Comparison of ENCODE assay signal across 8 cellular contexts in the genomic region with DNA sequence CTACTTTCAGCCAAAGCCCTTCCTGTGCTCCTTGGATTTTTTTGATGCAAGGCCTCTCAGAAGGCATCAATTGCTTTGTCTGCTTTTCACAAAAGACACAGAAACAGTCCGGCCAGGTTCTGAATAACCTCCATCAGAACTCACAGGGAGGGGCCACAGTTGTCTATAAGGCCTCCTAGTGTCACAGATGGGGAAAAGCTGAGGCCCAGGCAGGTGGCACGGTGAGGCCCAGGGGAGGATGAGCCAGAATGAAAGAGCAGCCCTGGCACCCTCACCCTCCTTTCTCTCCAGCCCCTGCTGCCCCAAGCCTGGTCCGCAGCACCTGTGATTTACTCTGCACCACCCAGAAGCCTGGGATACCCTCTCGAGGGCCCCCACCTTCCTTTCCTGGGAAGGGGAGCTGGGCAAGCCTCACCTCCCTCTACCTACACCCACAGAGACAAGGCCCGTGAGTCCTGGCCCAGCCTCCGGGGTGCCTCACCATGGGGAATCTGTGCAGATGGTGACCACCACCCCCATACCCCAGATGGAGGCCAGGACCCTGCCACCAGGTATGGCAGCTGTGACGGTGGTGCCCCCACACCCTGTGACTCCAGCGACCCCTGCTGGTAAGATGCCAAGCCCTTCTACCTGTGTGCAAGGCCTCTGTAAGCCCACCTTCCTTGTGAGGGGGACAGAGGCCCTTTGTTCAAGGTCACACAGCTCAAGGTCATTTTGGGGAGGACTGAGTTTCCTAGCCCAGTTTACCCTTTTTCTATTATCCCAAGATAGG. TPM values are rescaled to one million over a fixed set of nuclear protein-coding genes. Genes with fewer than 3 reads are reported as not detected.
DNase-seq lines count a peak whose midpoint lies in the region; ATAC-seq and TF ChIP-seq lines count a peak whose summit lies in the region.

No MANE protein-coding gene starts in this region.

- no peaks in the 10 kb centered on the region for H3K36me3 ChIP-seq in heart right ventricle

- TF ChIP-seq CTCF in Calu3 (IDR thresholded peaks at IDR 0.05; ENCODE audit: unreplicated experiment) (peak; percentile 54), heart right ventricle (IDR thresholded peaks at IDR 0.05) (peak in 8 of 9 donors; percentile 11 to 57 (median 43))

- peaks cover 0 to 6% (median 0%) of the 10 kb centered on the region in 7 donors for H3K27me3 ChIP-seq in heart right ventricle

- WGBS in heart right ventricle, 2 donors, result 67 to 75% methylated on average over 8 of the region's 8 CpGs

- no peak overlapping the region for H3K27ac Mint-ChIP-seq in Calu3 (ENCODE audit: unreplicated experiment)

- no peak overlapping the region for H3K27ac ChIP-seq in heart right ventricle

- CTCF ChIA-PET in Calu3 (lab: Charles Lee), result interaction anchor here (0.6 to 1.4 kb wide), 5 partner anchors 10 to 1113 kb away, joined by 3 to 9 read pairs (median 4); no protein-coding TSS in a partner anchor

- no peak overlapping the region for H3K4me3 Mint-ChIP-seq in Calu3 (ENCODE audit: low read depth, unreplicated experiment)

- ATAC-seq in heart right ventricle (peak in 1 of 8 donors; percentile 12), HG03520 (IDR thresholded peaks at IDR 0.05; ENCODE audit: unreplicated experiment) (no peak)

- H3K36me3 Mint-ChIP-seq in Calu3 (ENCODE audit: insufficient read depth, unreplicated experiment), result peaks cover 3% of the 10 kb centered on the region

- peaks cover 85% of the 10 kb centered on the region for H3K27me3 Mint-ChIP-seq in Calu3 (ENCODE audit: unreplicated experiment)

- H3K9me3 Mint-ChIP-seq in Calu3 (ENCODE audit: low read depth, unreplicated experiment), result no peaks in the 10 kb centered on the region

- intact Hi-C loops in Calu3 (cut with micrococcal nuclease; ENCODE audit: unreplicated experiment) (loop anchor here (2.0 kb wide), 1 partner anchor 137 kb away; no protein-coding TSS in a partner anchor), heart right ventricle (cut with DNase I) (no loop called here)

- DNase-seq in Calu3 (peak; percentile 62), heart right ventricle (no peak), SW 1271 (lab: John Stamatoyannopoulos, UW) (no peak), KG1 (lab: John Stamatoyannopoulos, UW) (no peak)
- DNase-seq in activated CD8-positive, alpha-beta memory T cell treated with anti-CD3 and anti-CD28 coated beads for 1 hour (ENCODE audit: extremely low read depth in 1 of 2, low read depth in 1 of 2), result peak; percentile 21 to 49
- DNase-seq in stimulated activated CD4-positive, alpha-beta T cell treated with anti-CD3 and anti-CD28 coated beads, TNF-alpha, amount 100 ng/mL, for 48 hours (ENCODE audit: low read depth in 3 of 3), result peak; percentile 18 to 43 (median 26)

- H3K4me1 ChIP-seq in heart right ventricle, result no peaks in the 10 kb centered on the region

- no TSS peak for BruUV-seq in Calu3 (replicated peaks; lab: Mats Ljungman, UMichigan)

- TF ChIP-seq RAD21 in Ishikawa (IDR thresholded peaks at IDR 0.05; ENCODE audit: low read depth), result peak; percentile 82

- no peak for TF ChIP-seq EP300 in Ishikawa (IDR thresholded peaks at IDR 0.05; ENCODE audit: borderline replicate concordance)

- H3K4me1 Mint-ChIP-seq in Calu3 (ENCODE audit: low read depth, unreplicated experiment), result no peaks in the 10 kb centered on the region

- no peaks in the 10 kb centered on the region for H3K9me3 ChIP-seq in heart right ventricle

- no peak overlapping the region for H3K4me3 ChIP-seq in heart right ventricle

TF ChIP-seq in Ishikawa, 13 proteins besides CTCF, POLR2A, EP300 and RAD21:
- TF ChIP-seq TAF1 (IDR thresholded peaks at IDR 0.05; ENCODE audit: low read depth) (no peak), ZBTB7A (IDR thresholded peaks at IDR 0.05; ENCODE audit: low read depth) (0 out of 2 replicates have a peak, but pooled peaks have one; percentile 40)

RNA-seq across cellular contexts. Expression of gene ZNF467, which starts 26.2 kb away (rescaled TPM):
- 0.54 and 2.4 TPM in 2 replicates for total RNA-seq in Calu3 (2022)
- 1 to 10 TPM; 2.2 to 7.3 (median 4.6) TPM for total RNA-seq in heart right ventricle
- polyA plus RNA-seq in heart right ventricle, result 10 to 100 TPM in 1 of 2 donors, 1 to 10 TPM in 1; 5.7 to 10.5 TPM

RNA-seq across cellular contexts. Expression of gene ZNF862, which starts 38.6 kb away (rescaled TPM):
- total RNA-seq in Calu3 (2022) (17.7 and 19.4 TPM in 2 replicates), heart right ventricle (10 to 100 TPM in 6 of 10 donors, 1 to 10 TPM in 4; 7.4 to 13.3 (median 10.5) TPM)
- 1 to 10 TPM; 3.9 to 9.6 TPM for polyA plus RNA-seq in heart right ventricle

Comparison
In these comparisons a context has a peak if more than half of its experiments do, and no peak if none do; other contexts are left out.
1. DNase-seq: peak in Calu3 (single experiment), activated CD8-positive, alpha-beta memory T cell treated with anti-CD3 and anti-CD28 coated beads for 1 hour (2 of 2) and stimulated activated CD4-positive, alpha-beta T cell treated with anti-CD3 and anti-CD28 coated beads, TNF-alpha, amount 100 ng/mL, for 48 hours (3 of 3); none in heart right ventricle (0 of 2), SW 1271 (0 of 2) and KG1 (single experiment).